In genomic region chr21:38139380-38140168, GRCh38 we compare ENCODE assay signal across 13 cellular contexts.
A peak's percentile ranks its signal among the peaks of the same experiment; 100 is the strongest.
DNase-seq lines count a peak whose midpoint lies in the region; ATAC-seq and TF ChIP-seq lines count a peak whose summit lies in the region.
"Had no signal": no experiment of that assay in that cellular context is flagged by ENCODE, and none has a peak within 500 bp of the region (broad histone marks: within the 10 kb centered on the region; RNA-seq: fewer than 3 reads in every experiment).

No MANE protein-coding gene starts in this region.

- H3K27me3 ChIP-seq in foreskin keratinocyte = no peaks in the 10 kb centered on the region

- H3K4me1 ChIP-seq in foreskin keratinocyte = no peaks in the 10 kb centered on the region

- no peak for ATAC-seq in foreskin keratinocyte
- no peak for ATAC-seq in GM19395 (IDR thresholded peaks at IDR 0.05; ENCODE audit: unreplicated experiment)
- no peak for ATAC-seq in activated CD4-positive, CD25-positive, alpha-beta regulatory T cell treated with anti-CD3 and anti-CD28 coated beads, Interleukin-2, amount 50 U/mL, for 24 hours
- ATAC-seq: stimulated activated naive CD8-positive, alpha-beta T cell treated with anti-CD3 and anti-CD28 coated beads, Interleukin-15, Interleukin-2, amounts not matched to agents 100 U/mL and 50 U/mL, for 24 hours had no signal

- POLR2A ChIA-PET in RWPE1 (lab: Yijun Ruan, JAX; ENCODE audit: low non-redundant PET) = no interaction called here

- DNase-seq in NCI-H2171 treated with DMSO at 0.1 percent for 48 hours (lab: John Stamatoyannopoulos, UW) = peak; percentile 4
- DNase-seq in NCI-H2171 (lab: John Stamatoyannopoulos, UW) = no peak
- DNase-seq in RWPE1 (ENCODE audit: low spot score) = peak; percentile 85
- peak; percentile 97 to 98 for DNase-seq in foreskin keratinocyte
- DNase-seq in RPMI8226 = no peak
- no peak for DNase-seq in cerebellar cortex (ENCODE audit: low spot score)
- DNase-seq: erythroblast; NCI-H1048; stimulated activated CD4-positive, alpha-beta T cell treated with anti-CD3 and anti-CD28 coated beads, Interleukin-1b, Interleukin-23, amount 100 ng/mL, for 48 hours; stimulated activated naive CD8-positive, alpha-beta T cell treated with anti-CD3 and anti-CD28 coated beads, Interleukin-15, Interleukin-2, amounts not matched to agents 100 U/mL and 50 U/mL, for 24 hours had no signal

- no peak for TF ChIP-seq CTCF in RWPE1 (conservative IDR thresholded peaks at IDR 0.05; ENCODE audit: low read depth)
- no peak for TF ChIP-seq CTCF in foreskin keratinocyte (conservative IDR thresholded peaks at IDR 0.05)

- CTCF ChIA-PET in RWPE1 (lab: Yijun Ruan, JAX) = interaction anchor here (0.6 to 1.7 kb wide), 6 partner anchors 13 to 258 kb away, joined by 3 to 9 read pairs (median 4); no protein-coding TSS in a partner anchor

- H3K27ac ChIP-seq in RWPE1 = peak overlapping the region; percentile 82
- peak overlapping the region; percentile 19 for H3K27ac ChIP-seq in foreskin keratinocyte
- H3K27ac ChIP-seq: neutrophil had no signal

Comparison
In these comparisons a context has a peak if more than half of its experiments do, and no peak if none do; other contexts are left out.
1. DNase-seq: peak in NCI-H2171 treated with DMSO at 0.1 percent for 48 hours (single experiment), RWPE1 (single experiment) and foreskin keratinocyte (2 of 2); none in NCI-H2171 (single experiment), RPMI8226 (single experiment) and cerebellar cortex (single experiment).